22 cellular contexts compared by ENCODE assay signal in the genomic region with DNA sequence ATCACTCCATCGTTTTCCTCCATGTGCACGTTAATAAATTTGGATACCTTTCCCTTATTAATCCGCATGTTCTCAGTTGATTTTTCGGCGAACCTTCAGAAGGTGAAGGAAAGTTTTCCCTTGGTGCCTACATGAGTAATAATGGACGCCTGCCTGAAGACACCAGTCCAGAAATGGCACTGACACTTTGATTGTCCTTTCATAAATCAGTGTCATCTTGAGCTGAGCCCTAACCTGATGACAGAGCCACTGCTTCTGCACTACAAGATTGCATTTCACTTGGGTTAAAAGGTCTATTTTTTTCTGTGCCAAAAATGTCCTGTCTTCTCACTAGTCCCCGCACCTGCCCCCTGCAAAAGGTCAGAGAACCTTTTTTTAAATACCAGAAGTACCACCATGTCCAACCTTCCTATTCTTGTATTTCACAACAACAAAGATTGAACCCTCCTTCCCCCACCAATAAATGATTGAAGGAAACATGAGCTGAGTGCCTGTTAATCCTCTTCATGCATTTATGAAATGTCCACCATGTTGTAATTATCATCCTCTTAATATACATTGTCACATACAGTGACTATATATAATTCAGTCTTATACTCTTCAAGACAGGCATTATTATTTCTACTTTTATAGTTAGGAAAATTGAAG.
"Had no signal": no experiment of that assay in that cellular context is flagged by ENCODE, and none has a peak within 500 bp of the region (broad histone marks: within the 10 kb centered on the region; RNA-seq: fewer than 3 reads in every experiment).

No MANE protein-coding gene starts in this region.

- H3K9ac ChIP-seq: SK-N-SH had no signal

- H3K4me2 ChIP-seq: SK-N-SH had no signal

- DNase-seq: IMR-90; Karpas-422; KG1; MG63; NCI-H1092; NCI-H1436; NCI-H187; NCI-H2029; NCI-H2081 treated with DMSO at 0.1 percent for 48 hours; NCI-H2171; NCI-H226; NCI-H510A; NCI-H524 treated with DMSO at 0.1 percent for 48 hours; NCI-H69; NCI-H774; NK-92 treated with Interleukin-12 subunit alpha and Interleukin-12 subunit beta, amount 100 ng/mL, for 24 hours; PC-3; SHP77; SK-N-SH had no signal

- ATAC-seq: HepG2, Panc1, PC-3 had no signal

- FAIRE-seq: HepG2 had no signal

- H3K27ac ChIP-seq: RWPE1 had no signal

- H3K9me3 ChIP-seq: MG63, SK-N-SH had no signal

- H3K4me3 ChIP-seq: MG63 had no signal

- H3K36me3 ChIP-seq: MG63 had no signal

- H3K27me3 ChIP-seq: MG63 had no signal
